Comparison of ENCODE assay signal across 12 cellular contexts in genomic region chr17:69142473-69142802, GRCh38. TPM values are rescaled to one million over a fixed set of nuclear protein-coding genes. Genes with fewer than 3 reads are reported as not detected.
DNase-seq lines count a peak whose midpoint lies in the region; ATAC-seq and TF ChIP-seq lines count a peak whose summit lies in the region.
"Had no signal": no experiment of that assay in that cellular context is flagged by ENCODE, and none has a peak within 500 bp of the region (broad histone marks: within the 10 kb centered on the region; RNA-seq: fewer than 3 reads in every experiment).

No MANE protein-coding gene starts in this region.

- no peak for TF ChIP-seq POLR2A in spleen (IDR thresholded peaks at IDR 0.05)

- intact Hi-C loops in spleen (cut with DNase I; ENCODE audit: low total_unique reads), result no loop called here

- WGBS in spleen, 5 donors, result 54 to 63% (median 62%) methylated on average over 2 of the region's 2 CpGs

- peak overlapping the region; percentile 51 for H3K27ac ChIP-seq in cingulate gyrus (ENCODE audit: low read depth, low read length)
- H3K27ac ChIP-seq in layer of hippocampus (ENCODE audit: low read depth, low read length), result peak overlapping the region; percentile 71
- H3K27ac ChIP-seq in spleen, result peak overlapping the region in 6 of 8 donors; percentile 15 to 60 (median 42)

- peak; percentile 53 for DNase-seq in GM04503 (ENCODE audit: low read depth)
- no peak for DNase-seq in spleen
- DNase-seq in NAMALWA (ENCODE audit: low spot score), result no peak
- no peak for DNase-seq in activated naive CD4-positive, alpha-beta T cell treated with Interleukin-2 at 50 U/mL for 16 hours
- no peak for DNase-seq in NCI-H1105 treated with DMSO at 0.1 percent for 48 hours (lab: John Stamatoyannopoulos, UW)
- DNase-seq: MM.1S; naive thymus-derived CD8-positive, alpha-beta T cell; NCI-H69; stimulated activated naive CD8-positive, alpha-beta T cell treated with anti-CD3 and anti-CD28 coated beads, Interleukin-15, Interleukin-2, amounts not matched to agents 100 U/mL and 50 U/mL, for 24 hours had no signal

- ATAC-seq in GM19023 (IDR thresholded peaks at IDR 0.05; ENCODE audit: unreplicated experiment), result no peak
- ATAC-seq: naive thymus-derived CD8-positive, alpha-beta T cell; stimulated activated naive CD8-positive, alpha-beta T cell treated with anti-CD3 and anti-CD28 coated beads, Interleukin-15, Interleukin-2, amounts not matched to agents 100 U/mL and 50 U/mL, for 24 hours had no signal

- H3K36me3 ChIP-seq in spleen, result no peaks in the 10 kb centered on the region

- H3K27me3 ChIP-seq in layer of hippocampus (ENCODE audit: control insufficient read depth, insufficient read depth, low read length), result no peaks in the 10 kb centered on the region
- H3K27me3 ChIP-seq in spleen (replicated peaks in 1 of 7), result no peaks in the 10 kb centered on the region

- H3K4me1 ChIP-seq in spleen, result peaks cover 0 to 19% (median 0%) of the 10 kb centered on the region in 6 donors

- H3K4me3 ChIP-seq in spleen, result peak overlapping the region in 1 of 8 donors; percentile 34

- TF ChIP-seq CTCF in spleen (IDR thresholded peaks at IDR 0.05 in 8 of 11, conservative IDR thresholded peaks at IDR 0.05 in 3 of 11), result no peak

- H3K9me3 ChIP-seq in spleen, result no peaks in the 10 kb centered on the region

RNA-seq across cellular contexts. Expression of gene ABCA6, which starts 0.7 kb away (rescaled TPM):
- total RNA-seq in spleen, result 10 to 100 TPM in 5 of 7 donors, 1 to 10 TPM in 2; 5.5 to 23.2 (median 14.1) TPM
- polyA plus RNA-seq in spleen, result 1 to 10 TPM; 2.3 to 2.9 (median 2.3) TPM
